In the genomic region with DNA sequence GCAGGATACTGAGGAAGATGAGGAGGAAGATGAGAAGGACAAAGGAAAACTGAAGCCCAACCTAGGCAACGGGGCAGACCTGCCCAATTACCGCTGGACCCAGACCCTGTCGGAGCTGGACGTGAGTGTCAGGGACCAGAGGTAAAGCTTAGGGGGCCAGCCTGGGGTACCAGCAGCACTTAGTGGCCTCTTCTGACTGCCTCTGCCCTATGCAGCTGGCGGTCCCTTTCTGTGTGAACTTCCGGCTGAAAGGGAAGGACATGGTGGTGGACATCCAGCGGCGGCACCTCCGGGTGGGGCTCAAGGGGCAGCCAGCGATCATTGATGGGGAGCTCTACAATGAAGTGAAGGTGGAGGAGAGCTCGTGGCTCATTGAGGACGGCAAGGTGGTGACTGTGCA, we compare ENCODE assay signal across 2 cellular contexts.
TF ChIP-seq lines count a peak whose summit lies in the region.

No MANE protein-coding gene starts in this region.

TF ChIP-seq in HepG2, 621 proteins besides CTCF, POLR2A, EP300 and RAD21:
- TF ChIP-seq ZFP1 (CRISPR knock-in tag; IDR thresholded peaks at IDR 0.05) (no peak), RBM22 (optimal IDR thresholded peaks at IDR 0.05; ENCODE audit: low read length) (peak; percentile 42)
- TF ChIP-seq, protein P1, sequence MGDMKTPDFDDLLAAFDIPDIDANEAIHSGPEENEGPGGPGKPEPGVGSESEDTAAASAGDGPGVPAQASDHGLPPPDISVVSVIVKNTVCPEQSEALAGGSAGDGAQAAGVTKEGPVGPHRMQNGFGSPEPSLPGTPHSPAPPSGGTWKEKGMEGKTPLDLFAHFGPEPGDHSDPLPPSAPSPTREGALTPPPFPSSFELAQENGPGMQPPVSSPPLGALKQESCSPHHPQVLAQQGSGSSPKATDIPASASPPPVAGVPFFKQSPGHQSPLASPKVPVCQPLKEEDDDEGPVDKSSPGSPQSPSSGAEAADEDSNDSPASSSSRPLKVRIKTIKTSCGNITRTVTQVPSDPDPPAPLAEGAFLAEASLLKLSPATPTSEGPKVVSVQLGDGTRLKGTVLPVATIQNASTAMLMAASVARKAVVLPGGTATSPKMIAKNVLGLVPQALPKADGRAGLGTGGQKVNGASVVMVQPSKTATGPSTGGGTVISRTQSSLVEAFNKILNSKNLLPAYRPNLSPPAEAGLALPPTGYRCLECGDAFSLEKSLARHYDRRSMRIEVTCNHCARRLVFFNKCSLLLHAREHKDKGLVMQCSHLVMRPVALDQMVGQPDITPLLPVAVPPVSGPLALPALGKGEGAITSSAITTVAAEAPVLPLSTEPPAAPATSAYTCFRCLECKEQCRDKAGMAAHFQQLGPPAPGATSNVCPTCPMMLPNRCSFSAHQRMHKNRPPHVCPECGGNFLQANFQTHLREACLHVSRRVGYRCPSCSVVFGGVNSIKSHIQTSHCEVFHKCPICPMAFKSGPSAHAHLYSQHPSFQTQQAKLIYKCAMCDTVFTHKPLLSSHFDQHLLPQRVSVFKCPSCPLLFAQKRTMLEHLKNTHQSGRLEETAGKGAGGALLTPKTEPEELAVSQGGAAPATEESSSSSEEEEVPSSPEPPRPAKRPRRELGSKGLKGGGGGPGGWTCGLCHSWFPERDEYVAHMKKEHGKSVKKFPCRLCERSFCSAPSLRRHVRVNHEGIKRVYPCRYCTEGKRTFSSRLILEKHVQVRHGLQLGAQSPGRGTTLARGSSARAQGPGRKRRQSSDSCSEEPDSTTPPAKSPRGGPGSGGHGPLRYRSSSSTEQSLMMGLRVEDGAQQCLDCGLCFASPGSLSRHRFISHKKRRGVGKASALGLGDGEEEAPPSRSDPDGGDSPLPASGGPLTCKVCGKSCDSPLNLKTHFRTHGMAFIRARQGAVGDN (CRISPR knock-in tag; IDR thresholded peaks at IDR 0.05) = peak; percentile 25; the same call in 1 of the 2 replicates
TF ChIP-seq in HepG2: peak in this region for 2.

TF ChIP-seq in GM12891, 5 proteins besides CTCF, POLR2A, EP300 and RAD21:
- TF ChIP-seq POLR2AphosphoS5 (IDR thresholded peaks at IDR 0.05; ENCODE audit: low read depth, low read length) (no peak), POU2F2 (IDR thresholded peaks at IDR 0.05; ENCODE audit: low read depth, low read length) (no peak), SPI1 (IDR thresholded peaks at IDR 0.05; ENCODE audit: low read depth, low read length) (no peak), TAF1 (IDR thresholded peaks at IDR 0.05; ENCODE audit: low read depth, low read length) (no peak), PAX5 (IDR thresholded peaks at IDR 0.05; ENCODE audit: insufficient read depth, low read length, severe bottlenecking) (no peak)
